ENCODE assay signal across 1 cellular context in genomic region chr14:20615996-20616395, GRCh38.
TF ChIP-seq lines count a peak whose summit lies in the region.

No MANE protein-coding gene starts in this region.

TF ChIP-seq in HepG2, 621 proteins besides CTCF, POLR2A, EP300 and RAD21 (continued from another document):
- TF ChIP-seq ARID5B (CRISPR knock-in tag; IDR thresholded peaks at IDR 0.05) (peak; percentile 62; the same call in 1 of the 2 replicates), ZNF710 (CRISPR knock-in tag; IDR thresholded peaks at IDR 0.05; ENCODE audit: borderline replicate concordance) (peak; percentile 74; the same call in 1 of the 2 replicates), RARA (CRISPR knock-in tag; IDR thresholded peaks at IDR 0.05) (peak; percentile 81; the same call in 1 of the 2 replicates), HDAC2 (CRISPR knock-in tag; IDR thresholded peaks at IDR 0.05) (peak; percentile 60), SP4 (CRISPR knock-in tag; IDR thresholded peaks at IDR 0.05) (0 out of 2 replicates have a peak, but pooled peaks have one; percentile 7), TGIF2 (CRISPR knock-in tag; IDR thresholded peaks at IDR 0.05) (no peak), NFKBIZ (CRISPR knock-in tag; IDR thresholded peaks at IDR 0.05) (no peak), MED1 (CRISPR knock-in tag; IDR thresholded peaks at IDR 0.05) (peak; percentile 53; the same call in 1 of the 2 replicates), KDM1A (CRISPR knock-in tag; IDR thresholded peaks at IDR 0.05) (no peak), FOXP4 (CRISPR knock-in tag; IDR thresholded peaks at IDR 0.05) (peak; percentile 44; the same call in 1 of the 2 replicates), PHF8 (CRISPR knock-in tag; IDR thresholded peaks at IDR 0.05) (0 out of 2 replicates have a peak, but pooled peaks have one; percentile 1), SALL1 (CRISPR knock-in tag; IDR thresholded peaks at IDR 0.05) (no peak), ZNF777 (CRISPR knock-in tag; IDR thresholded peaks at IDR 0.05) (0 out of 2 replicates have a peak, but pooled peaks have one; percentile 36), ZNF317 (CRISPR knock-in tag; IDR thresholded peaks at IDR 0.05) (0 out of 2 replicates have a peak, but pooled peaks have one; percentile 34), ZNF331 (CRISPR knock-in tag; IDR thresholded peaks at IDR 0.05) (peak; percentile 45; the same call in 1 of the 2 replicates), NR2F6 (IDR thresholded peaks at IDR 0.05) (peak; percentile 72), NR2F6 (CRISPR knock-in tag; IDR thresholded peaks at IDR 0.05) (peak; percentile 81), ETV5 (CRISPR knock-in tag; IDR thresholded peaks at IDR 0.05; ENCODE audit: borderline replicate concordance) (peak; percentile 60; the same call in 1 of the 2 replicates), PPARG (CRISPR knock-in tag; conservative IDR thresholded peaks at IDR 0.05) (peak; percentile 91), HNF4A (CRISPR knock-in tag; IDR thresholded peaks at IDR 0.05) (peak; percentile 66), ZFY (CRISPR knock-in tag; IDR thresholded peaks at IDR 0.05) (peak; percentile 30), MEIS2 (CRISPR knock-in tag; IDR thresholded peaks at IDR 0.05) (0 out of 2 replicates have a peak, but pooled peaks have one; percentile 34), ZNF232 (CRISPR knock-in tag; IDR thresholded peaks at IDR 0.05; ENCODE audit: borderline replicate concordance) (peak; percentile 36; the same call in 1 of the 2 replicates), GATAD2A (CRISPR knock-in tag; IDR thresholded peaks at IDR 0.05) (peak; percentile 38; the same call in 1 of the 2 replicates), ZNF503 (CRISPR knock-in tag; IDR thresholded peaks at IDR 0.05) (peak; percentile 35; the same call in 1 of the 2 replicates), SP5 (CRISPR knock-in tag; IDR thresholded peaks at IDR 0.05; ENCODE audit: borderline replicate concordance, low read depth) (0 out of 2 replicates have a peak, but pooled peaks have one; percentile 24), ZFX (CRISPR knock-in tag; IDR thresholded peaks at IDR 0.05; ENCODE audit: low read depth) (peak; percentile 40; the same call in 1 of the 2 replicates)
- TF ChIP-seq, protein P1, sequence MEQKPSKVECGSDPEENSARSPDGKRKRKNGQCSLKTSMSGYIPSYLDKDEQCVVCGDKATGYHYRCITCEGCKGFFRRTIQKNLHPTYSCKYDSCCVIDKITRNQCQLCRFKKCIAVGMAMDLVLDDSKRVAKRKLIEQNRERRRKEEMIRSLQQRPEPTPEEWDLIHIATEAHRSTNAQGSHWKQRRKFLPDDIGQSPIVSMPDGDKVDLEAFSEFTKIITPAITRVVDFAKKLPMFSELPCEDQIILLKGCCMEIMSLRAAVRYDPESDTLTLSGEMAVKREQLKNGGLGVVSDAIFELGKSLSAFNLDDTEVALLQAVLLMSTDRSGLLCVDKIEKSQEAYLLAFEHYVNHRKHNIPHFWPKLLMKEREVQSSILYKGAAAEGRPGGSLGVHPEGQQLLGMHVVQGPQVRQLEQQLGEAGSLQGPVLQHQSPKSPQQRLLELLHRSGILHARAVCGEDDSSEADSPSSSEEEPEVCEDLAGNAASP (CRISPR knock-in tag; IDR thresholded peaks at IDR 0.05; ENCODE audit: borderline replicate concordance) = peak; percentile 56; the same call in 1 of the 2 replicates
- TF ChIP-seq, protein P2, sequence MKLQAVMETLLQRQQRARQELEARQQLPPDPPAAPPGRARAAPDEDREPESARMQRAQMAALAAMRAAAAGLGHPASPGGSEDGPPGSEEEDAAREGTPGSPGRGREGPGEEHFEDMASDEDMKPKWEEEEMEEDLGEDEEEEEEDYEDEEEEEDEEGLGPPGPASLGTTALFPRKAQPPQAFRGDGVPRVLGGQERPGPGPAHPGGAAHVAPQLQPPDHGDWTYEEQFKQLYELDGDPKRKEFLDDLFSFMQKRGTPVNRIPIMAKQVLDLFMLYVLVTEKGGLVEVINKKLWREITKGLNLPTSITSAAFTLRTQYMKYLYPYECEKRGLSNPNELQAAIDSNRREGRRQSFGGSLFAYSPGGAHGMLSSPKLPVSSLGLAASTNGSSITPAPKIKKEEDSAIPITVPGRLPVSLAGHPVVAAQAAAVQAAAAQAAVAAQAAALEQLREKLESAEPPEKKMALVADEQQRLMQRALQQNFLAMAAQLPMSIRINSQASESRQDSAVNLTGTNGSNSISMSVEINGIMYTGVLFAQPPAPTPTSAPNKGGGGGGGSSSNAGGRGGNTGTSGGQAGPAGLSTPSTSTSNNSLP (IDR thresholded peaks at IDR 0.05; ENCODE audit: low read depth, low read length) = 0 out of 2 replicates have a peak, but pooled peaks have one; percentile 35
